13 cellular contexts compared by ENCODE assay signal in the genomic region with DNA sequence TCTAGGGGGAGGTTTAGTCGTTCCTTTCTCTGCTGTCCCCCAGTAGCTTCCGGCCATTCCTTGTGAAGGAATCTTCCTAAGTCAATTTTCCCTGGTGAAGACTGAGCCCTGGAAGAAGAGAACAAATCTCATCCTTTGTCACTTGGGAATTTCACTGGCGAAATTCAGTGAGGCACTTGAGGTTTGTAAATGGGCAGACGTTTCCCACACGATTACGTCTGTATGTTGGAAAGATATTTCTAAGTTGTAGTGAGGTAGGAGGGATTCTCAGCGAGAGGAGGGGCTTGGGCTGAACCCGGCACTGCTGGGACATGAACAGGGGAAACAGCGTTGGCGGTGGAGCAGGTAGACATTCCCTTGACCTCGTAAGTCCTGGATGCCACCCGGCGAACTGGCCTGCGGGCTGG. TPM values are rescaled to one million over a fixed set of nuclear protein-coding genes. Genes with fewer than 3 reads are reported as not detected.
DNase-seq lines count a peak whose midpoint lies in the region; ATAC-seq and TF ChIP-seq lines count a peak whose summit lies in the region.
"Had no signal": no experiment of that assay in that cellular context is flagged by ENCODE, and none has a peak within 500 bp of the region (broad histone marks: within the 10 kb centered on the region; RNA-seq: fewer than 3 reads in every experiment).

No MANE protein-coding gene starts in this region.

- peaks cover 74% of the 10 kb centered on the region for H4K20me1 ChIP-seq in DND-41 (ENCODE audit: insufficient read depth, low read length)

- 64% methylated on average over 14 of the region's 14 CpGs for WGBS in right cardiac atrium

- no peak overlapping the region for H3K4me2 ChIP-seq in DND-41 (ENCODE audit: insufficient read depth, low read length)
- peak overlapping the region; percentile 85 for H3K4me2 ChIP-seq in skeletal muscle satellite cell (ENCODE audit: low read length)

- H2AFZ ChIP-seq in DND-41 (ENCODE audit: low read depth, low read length) = no peak overlapping the region

- H3K9me3 ChIP-seq in DND-41 (ENCODE audit: insufficient read depth, low read length, severe bottlenecking) (no peaks in the 10 kb centered on the region), right cardiac atrium (ENCODE audit: control insufficient read depth, low read length) (no peaks in the 10 kb centered on the region), skeletal muscle satellite cell (replicated peaks; ENCODE audit: low read length) (no peaks in the 10 kb centered on the region)

- H3K4me1 ChIP-seq in DND-41 (ENCODE audit: insufficient read depth, low read length) = peaks cover 98% of the 10 kb centered on the region
- H3K4me1 ChIP-seq in right cardiac atrium (ENCODE audit: control insufficient read depth, insufficient read depth, low read length) = peaks cover 12% of the 10 kb centered on the region
- H3K4me1 ChIP-seq in skeletal muscle satellite cell (ENCODE audit: control insufficient read depth, insufficient read depth, low read length) = peaks cover 35% of the 10 kb centered on the region

- no peak overlapping the region for H3K4me3 ChIP-seq in DND-41 (ENCODE audit: low read depth in 1 of 2, low read length in 2 of 2)
- no peak overlapping the region for H3K4me3 ChIP-seq in right cardiac atrium (ENCODE audit: low read length)
- H3K4me3 ChIP-seq in skeletal muscle satellite cell (ENCODE audit: low read length) = peak overlapping the region; percentile 60

- intact Hi-C loops in right cardiac atrium (cut with DNase I) = no loop called here

- H3K79me2 ChIP-seq in DND-41 (ENCODE audit: insufficient read depth, low read length) = peaks cover 96% of the 10 kb centered on the region

- H3K27me3 ChIP-seq in DND-41 (ENCODE audit: insufficient read depth, low read length, poor library complexity) = no peaks in the 10 kb centered on the region
- no peaks in the 10 kb centered on the region for H3K27me3 ChIP-seq in right cardiac atrium (ENCODE audit: control insufficient read depth, insufficient read depth)
- no peaks in the 10 kb centered on the region for H3K27me3 ChIP-seq in skeletal muscle satellite cell (ENCODE audit: control insufficient read depth, insufficient read depth, low read length)

- DNase-seq in DND-41 (no peak), astrocyte of the hippocampus (ENCODE audit: low read depth, low spot score) (peak; percentile 59), right cardiac atrium (peak in 1 of 3 donors; percentile 55), T-helper 9 cell (no peak)
- DNase-seq: activated CD4-positive, alpha-beta memory T cell treated with anti-CD3 and anti-CD28 coated beads for 36 hours; activated effector memory CD4-positive, alpha-beta T cell treated with anti-CD3 and anti-CD28 coated beads, Interleukin-2, amount 50 U/mL, for 16 hours; CD4-positive, alpha-beta memory T cell; NCI-H1105 treated with DMSO at 0.1 percent for 48 hours; NCI-H82 had no signal

- H3K9ac ChIP-seq in DND-41 (ENCODE audit: low read depth, low read length) (no peak overlapping the region), skeletal muscle satellite cell (ENCODE audit: low read depth, low read length) (peak overlapping the region; percentile 86)

- ATAC-seq in DND-41 (ENCODE audit: insufficient read depth, low read depth) (no peak), right cardiac atrium (peak in 1 of 2 donors; percentile 31), HG02798 (IDR thresholded peaks at IDR 0.05; ENCODE audit: poor library complexity, unreplicated experiment) (no peak), HG02678 (IDR thresholded peaks at IDR 0.05; ENCODE audit: unreplicated experiment) (no peak), HG03039 (IDR thresholded peaks at IDR 0.05; ENCODE audit: unreplicated experiment) (no peak)

- TF ChIP-seq CTCF in DND-41 (IDR thresholded peaks at IDR 0.05; ENCODE audit: borderline replicate concordance, extremely low read depth, low read length, poor library complexity, severe bottlenecking) = no peak

- H3K36me3 ChIP-seq in DND-41 (ENCODE audit: insufficient read depth, low read length) = peaks cover 76% of the 10 kb centered on the region
- peaks cover 8% of the 10 kb centered on the region for H3K36me3 ChIP-seq in skeletal muscle satellite cell (ENCODE audit: insufficient read depth, low read length)

- H3K27ac ChIP-seq in DND-41 (ENCODE audit: low read length) = peak overlapping the region; percentile 86
- peak overlapping the region; percentile 46 for H3K27ac ChIP-seq in right cardiac atrium (ENCODE audit: low read length)

RNA-seq across cellular contexts. Expression of a gene that starts 47.2 kb away (rescaled TPM):
- total RNA-seq in right cardiac atrium = 10 to 100 TPM; 36.8 to 45.5 (median 40.5) TPM
- 27.4 TPM for polyA plus RNA-seq in right cardiac atrium
- 64.9 and 78.3 TPM in 2 replicates for total RNA-seq in skeletal muscle satellite cell (2012; rRNA removed)
